ENCODE assay signal across 13 cellular contexts in the genomic region with DNA sequence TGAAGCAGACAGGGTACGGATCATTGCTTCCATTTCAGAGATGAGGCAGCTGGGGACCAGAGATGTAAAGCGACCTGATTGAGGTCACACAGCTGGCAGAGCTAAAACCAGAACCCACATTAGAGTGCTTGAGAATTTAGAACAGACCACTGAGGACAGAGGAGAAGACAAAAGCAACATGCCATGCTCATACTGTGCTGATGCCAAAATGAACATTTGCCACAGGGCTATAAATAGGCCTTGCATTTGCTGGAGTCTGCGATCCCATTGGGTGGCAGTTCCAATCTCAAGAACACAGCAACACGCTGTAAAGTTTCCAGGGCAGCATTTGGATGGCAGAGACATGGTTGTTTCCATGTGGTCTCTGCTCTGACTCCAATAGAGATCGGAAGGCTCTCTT.
"Had no signal": no experiment of that assay in that cellular context is flagged by ENCODE, and none has a peak within 500 bp of the region (broad histone marks: within the 10 kb centered on the region; RNA-seq: fewer than 3 reads in every experiment).

No MANE protein-coding gene starts in this region.

- H3K27me3 ChIP-seq: brain microvascular endothelial cell had no signal

- FAIRE-seq: endometrium had no signal

- H3K4me3 ChIP-seq: psoas muscle, spleen, thoracic aorta had no signal

- ATAC-seq: sciatic nerve; stimulated activated naive CD8-positive, alpha-beta T cell treated with anti-CD3 and anti-CD28 coated beads, Interleukin-15, amount 100 ng/mL, for 72 hours; T-cell had no signal

- H3K4me1 ChIP-seq: psoas muscle, spleen had no signal

- H3K9me3 ChIP-seq: psoas muscle, spleen, thoracic aorta had no signal

- H3K36me3 ChIP-seq: brain microvascular endothelial cell, spleen, thoracic aorta had no signal

- DNase-seq: activated CD4-positive, CD25-positive, alpha-beta regulatory T cell treated with anti-CD3 and anti-CD28 coated beads, Interleukin-2, amount 50 U/mL, for 72 hours; activated naive CD8-positive, alpha-beta T cell treated with anti-CD3 and anti-CD28 coated beads for 36 hours; brain microvascular endothelial cell; hypothalamus; mesendoderm; psoas muscle; spleen; stimulated activated naive CD8-positive, alpha-beta T cell treated with anti-CD3 and anti-CD28 coated beads, Interleukin-15, amount 100 ng/mL, for 72 hours; T-cell; T-helper 9 cell had no signal

- H3K27ac ChIP-seq: brain microvascular endothelial cell, psoas muscle, spleen, thoracic aorta had no signal
